16 cellular contexts compared by ENCODE assay signal in the genomic region with DNA sequence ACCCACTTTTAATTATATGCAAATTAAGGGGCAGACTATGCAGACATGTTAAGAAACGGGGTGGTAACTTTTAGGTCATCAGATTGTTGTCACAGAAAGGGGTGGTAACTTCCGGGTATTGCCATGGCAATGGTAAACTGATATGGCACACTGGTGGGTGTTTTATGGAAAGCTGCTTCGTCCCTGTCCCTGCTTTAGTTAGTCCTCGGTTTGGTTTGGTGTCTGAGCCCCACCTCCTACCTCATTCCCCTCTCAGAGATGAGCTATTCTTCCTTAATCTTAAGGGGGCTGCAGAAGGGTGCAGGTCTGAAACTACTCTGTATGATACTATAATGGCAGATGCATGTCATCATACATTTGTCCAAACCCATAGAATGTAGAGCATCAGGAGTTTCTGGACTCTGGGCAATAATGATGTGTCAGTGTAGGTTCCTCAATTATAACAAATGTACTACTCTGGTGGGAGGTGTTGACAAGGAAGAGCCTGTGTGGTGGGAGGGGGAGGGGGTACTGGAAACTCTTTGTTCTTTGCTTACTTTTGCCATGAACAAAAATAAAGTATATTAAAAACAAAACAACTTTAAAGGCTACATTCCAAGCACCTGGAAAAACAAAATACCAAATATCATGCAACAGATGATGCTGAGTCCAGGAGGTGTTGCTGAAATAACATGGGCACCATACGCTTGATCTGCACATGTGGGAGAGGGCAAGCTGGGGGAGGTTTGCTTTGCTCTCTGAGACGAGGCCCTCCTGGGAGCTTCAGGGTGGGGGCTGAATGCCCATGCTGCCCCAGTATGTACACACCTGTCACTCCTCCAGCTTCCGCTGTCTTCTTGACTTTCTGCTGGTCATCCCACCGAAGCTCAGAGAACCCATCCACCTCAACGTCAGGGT. TPM values are rescaled to one million over a fixed set of nuclear protein-coding genes. Genes with fewer than 3 reads are reported as not detected.
DNase-seq lines count a peak whose midpoint lies in the region; ATAC-seq and TF ChIP-seq lines count a peak whose summit lies in the region.
"Had no signal": no experiment of that assay in that cellular context is flagged by ENCODE, and none has a peak within 500 bp of the region (broad histone marks: within the 10 kb centered on the region; RNA-seq: fewer than 3 reads in every experiment).

No MANE protein-coding gene starts in this region.

- no peak overlapping the region for H3K4ac ChIP-seq in H9 (ENCODE audit: low read depth, low read length)

- H3T11ph ChIP-seq in H9 (ENCODE audit: low read length), result no peak overlapping the region

- H3K4me1 Mint-ChIP-seq in H9 (peaks cover 53 to 64% of the 10 kb centered on the region in 2 experiments), brain (peaks cover 85% of the 10 kb centered on the region)

- H3K36me3 Mint-ChIP-seq in H9 (ENCODE audit: insufficient read depth in 1 of 3, low read depth in 3 of 3), result peaks cover 46 to 61% (median 61%) of the 10 kb centered on the region in 3 experiments; a peak in 6 of 7 replicates
- H3K36me3 Mint-ChIP-seq in brain, result peaks cover 60% of the 10 kb centered on the region

- no peak overlapping the region for H2AK5ac ChIP-seq in H9 (ENCODE audit: insufficient read length, low read length)

- DNase-seq in H9 (no peak), psoas muscle (no peak), T1000 (lab: John Stamatoyannopoulos, UW) (no peak), RPMI8226 (no peak)
- no peak for DNase-seq in activated CD4-positive, CD25-positive, alpha-beta regulatory T cell treated with anti-CD3 and anti-CD28 coated beads, Interleukin-2, amount 50 U/mL, for 72 hours
- DNase-seq: activated CD4-positive, alpha-beta T cell treated with anti-CD3 and anti-CD28 coated beads, Interleukin-2, amount 50 U/mL, for 4 hours; esophagus squamous epithelium; H7; left ventricle myocardium superior; NCI-H1092 treated with DMSO at 0.1 percent for 48 hours; Right ventricle myocardium superior; stimulated activated CD4-positive, alpha-beta T cell treated with anti-CD3 and anti-CD28 coated beads, Interleukin-2, amount 100 ng/mL, for 48 hours had no signal

- no peak overlapping the region for H4K5ac ChIP-seq in H9 (ENCODE audit: insufficient read length, low read depth, low read length)

- H2AFZ ChIP-seq in H9 (ENCODE audit: low read length), result no peak overlapping the region

- TF ChIP-seq CTCF in C4-2B (conservative IDR thresholded peaks at IDR 0.05), result no peak
- no peak for TF ChIP-seq CTCF in H9 (conservative IDR thresholded peaks at IDR 0.05)
- TF ChIP-seq CTCF in brain (conservative IDR thresholded peaks at IDR 0.05), result no peak
- TF ChIP-seq CTCF in psoas muscle (IDR thresholded peaks at IDR 0.05), result no peak

- H2BK20ac ChIP-seq in H9 (ENCODE audit: low read depth, low read length, poor library complexity, severe bottlenecking), result no peak overlapping the region

- H3K23me2 ChIP-seq in H9 (ENCODE audit: insufficient read length, low read depth, low read length, poor library complexity, severe bottlenecking), result peaks cover 9% of the 10 kb centered on the region

- no peaks in the 10 kb centered on the region for H3K9me3 ChIP-seq in H9 (ENCODE audit: control insufficient read depth, low read depth, low read length)
- no peaks in the 10 kb centered on the region for H3K9me3 ChIP-seq in psoas muscle
- H3K9me3 ChIP-seq: esophagus squamous epithelium had no signal

- no peak overlapping the region for H2BK15ac ChIP-seq in H9 (ENCODE audit: low read depth, low read length)

- H3K36me3 ChIP-seq in psoas muscle (ENCODE audit: insufficient read depth in 1 of 2, low read depth in 1 of 2), result peaks cover 0 to 29% of the 10 kb centered on the region in 2 donors

- H4K20me1 ChIP-seq in H9 (ENCODE audit: control insufficient read depth, insufficient read depth, insufficient read length), result peaks cover 2% of the 10 kb centered on the region

- H3K9me3 Mint-ChIP-seq in H9 (no peaks in the 10 kb centered on the region), brain (peaks cover 0 to 2% (median 0%) of the 10 kb centered on the region in 5 experiments)
- H3K9me3 Mint-ChIP-seq: dendritic cell treated with granulocyte-macrophage colony-stimulating factor and Interleukin-4, amounts not matched to agents 40 ng/mL and 50 ng/mL, for 4 days; natural killer cell treated with Interleukin-12 subunit alpha and Interleukin-12 subunit beta and Interleukin-15 and Interleukin-18, amount 100 ng/mL, for 72 hours had no signal

- no peak overlapping the region for H3K14ac ChIP-seq in H9 (ENCODE audit: insufficient read depth, low read length)

- peaks cover 45% of the 10 kb centered on the region; the same call in 1 of the 2 replicates for H3K79me2 ChIP-seq in H9 (ENCODE audit: insufficient read depth, low read length)

- H4K8ac ChIP-seq in H9 (replicated peaks; ENCODE audit: insufficient read length, low read depth, low read length), result no peak overlapping the region

- H4K91ac ChIP-seq in H9 (ENCODE audit: insufficient read length, low read depth, low read length), result no peak overlapping the region

- no peaks in the 10 kb centered on the region for H3K27me3 ChIP-seq in H9 (ENCODE audit: insufficient read depth, low read length)
- H3K27me3 ChIP-seq in psoas muscle (ENCODE audit: insufficient read depth in 3 of 3, low read length in 2 of 3), result no peaks in the 10 kb centered on the region
- H3K27me3 ChIP-seq: esophagus squamous epithelium had no signal

- H3K27ac Mint-ChIP-seq in H9 (peak overlapping the region in 2 of 3 experiments; percentile 79 to 89; a peak in 4 of 7 replicates), brain (peak overlapping the region; percentile 55 to 96 (median 82))
- H3K27ac Mint-ChIP-seq: dendritic cell treated with granulocyte-macrophage colony-stimulating factor and Interleukin-4, amounts not matched to agents 40 ng/mL and 50 ng/mL, for 4 days; natural killer cell treated with Interleukin-12 subunit alpha and Interleukin-12 subunit beta and Interleukin-15 and Interleukin-18, amount 100 ng/mL, for 72 hours had no signal

- no peak for ATAC-seq in psoas muscle
- ATAC-seq: natural killer cell treated with Interleukin-12 subunit alpha and Interleukin-12 subunit beta and Interleukin-15 and Interleukin-18, amount 100 ng/mL, for 72 hours had no signal

- H3K79me1 ChIP-seq in H9 (ENCODE audit: insufficient read depth, low read depth, low read length, poor library complexity, severe bottlenecking), result peaks cover 15% of the 10 kb centered on the region

- H3K4me3 Mint-ChIP-seq in H9 (no peak overlapping the region), brain (peak overlapping the region in 2 of 5 experiments; percentile 19 to 33)
- H3K4me3 Mint-ChIP-seq: dendritic cell treated with granulocyte-macrophage colony-stimulating factor and Interleukin-4, amounts not matched to agents 40 ng/mL and 50 ng/mL, for 4 days; natural killer cell treated with Interleukin-12 subunit alpha and Interleukin-12 subunit beta and Interleukin-15 and Interleukin-18, amount 100 ng/mL, for 72 hours had no signal

- intact Hi-C loops in psoas muscle (cut with DNase I), result no loop called here

- H3K27ac ChIP-seq in C4-2B (peak overlapping the region; percentile 55), H9 (ENCODE audit: insufficient read length, low read depth, low read length) (no peak overlapping the region), psoas muscle (peak overlapping the region; percentile 65)

- H3K23ac ChIP-seq in H9 (ENCODE audit: insufficient read length, low read depth, low read length), result no peak overlapping the region

- H3K4me1 ChIP-seq in H9 (ENCODE audit: insufficient read depth, low read length) (peaks cover 17% of the 10 kb centered on the region), psoas muscle (peaks cover 71% of the 10 kb centered on the region)

- H2BK120ac ChIP-seq in H9 (ENCODE audit: low read depth, low read length, poor library complexity, severe bottlenecking), result no peak overlapping the region

- H3K18ac ChIP-seq in H9 (ENCODE audit: insufficient read length, low read depth, low read length), result no peak overlapping the region

- H3K4me2 ChIP-seq in H9 (ENCODE audit: insufficient read depth, insufficient read length, low read length), result no peak overlapping the region

- H3K9ac ChIP-seq in H9 (ENCODE audit: extremely low read depth, insufficient read length, low read length), result no peak overlapping the region

- no peaks in the 10 kb centered on the region for H3K27me3 Mint-ChIP-seq in H9 (ENCODE audit: low read depth)
- peaks cover under 1% of the 10 kb centered on the region for H3K27me3 Mint-ChIP-seq in brain
- H3K27me3 Mint-ChIP-seq: dendritic cell treated with granulocyte-macrophage colony-stimulating factor and Interleukin-4, amounts not matched to agents 40 ng/mL and 50 ng/mL, for 4 days; natural killer cell treated with Interleukin-12 subunit alpha and Interleukin-12 subunit beta and Interleukin-15 and Interleukin-18, amount 100 ng/mL, for 72 hours had no signal

- no peak overlapping the region for H3K56ac ChIP-seq in H9 (ENCODE audit: insufficient read length, low read depth, low read length)

- H2BK5ac ChIP-seq in H9 (ENCODE audit: insufficient read length, low read length), result no peak overlapping the region

- no peak overlapping the region for H2BK12ac ChIP-seq in H9 (ENCODE audit: insufficient read length, low read depth, low read length)

- WGBS in H9 (ENCODE audit: extremely low coverage, insufficient read length, low lambda C conversion rate), result no CpG with 5 or more reads among the region's 9 CpGs
- 56 to 62% (median 61%) methylated on average over 9 of the region's 9 CpGs for WGBS in psoas muscle, 3 donors

- peak overlapping the region; percentile 5 for H3K4me3 ChIP-seq in psoas muscle
- H3K4me3 ChIP-seq: esophagus squamous epithelium had no signal

RNA-seq across cellular contexts. Expression of gene PARP1, which starts 6.2 kb away (rescaled TPM):
- total RNA-seq in H9 (2021) (331 and 337 TPM in 2 replicates), psoas muscle (10 to 100 TPM; 53.2 to 85.8 (median 60.2) TPM)
- polyA plus RNA-seq in brain (ENCODE audit: insufficient read depth, low read depth, low replicate concordance) (234 TPM), psoas muscle (10 to 100 TPM; 23.8 to 72.9 (median 26.0) TPM)
